Comparison of ENCODE assay signal across 8 cellular contexts in the genomic region with DNA sequence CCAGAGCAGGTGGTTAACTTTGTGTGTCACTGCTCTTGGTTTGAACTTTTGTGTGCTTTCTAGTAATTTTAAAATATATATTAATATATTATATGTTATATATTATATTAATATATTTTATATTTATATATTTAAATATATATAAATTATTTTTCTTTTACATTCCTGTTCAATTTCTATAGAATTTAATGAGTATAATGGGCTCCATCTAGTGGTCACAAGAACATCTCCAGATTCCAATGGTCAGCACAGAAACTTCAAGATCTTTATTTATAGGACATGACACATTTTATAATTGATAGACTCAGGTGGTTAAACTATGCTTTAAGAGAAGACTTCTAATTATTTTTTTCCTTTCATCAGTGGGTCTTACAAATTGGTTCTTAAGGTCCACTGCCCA. TPM values are rescaled to one million over a fixed set of nuclear protein-coding genes. Genes with fewer than 3 reads are reported as not detected.
A peak's percentile ranks its signal among the peaks of the same experiment; 100 is the strongest.
DNase-seq lines count a peak whose midpoint lies in the region; ATAC-seq and TF ChIP-seq lines count a peak whose summit lies in the region.

No MANE protein-coding gene starts in this region.

- intact Hi-C loops in IMR-90 (cut with micrococcal nuclease) = loop anchor here (1.0 kb wide), 2 partner anchors 267 to 316 kb away; no protein-coding TSS in a partner anchor

- no peak overlapping the region for H2AK5ac ChIP-seq in IMR-90 (ENCODE audit: low read depth, low read length)

- H4K8ac ChIP-seq in IMR-90 (ENCODE audit: low read depth in 2 of 2, low read length in 2 of 2) = no peak overlapping the region

- H3K14ac ChIP-seq in IMR-90 (replicated peaks; ENCODE audit: low read depth, low read length) = no peak overlapping the region

- dilution Hi-C loops in IMR-90 (cut with HindIII; ENCODE audit: low sequenced_read_pairs, unreplicated experiment) = no loop called here

- no peak for TF ChIP-seq POLR2A in IMR-90 (IDR thresholded peaks at IDR 0.05; ENCODE audit: low read depth, low read length)

- in situ Hi-C loops in IMR-90 (cut with MboI; ENCODE audit: low sequenced_read_pairs) = loop anchor here (5.0 kb wide), 1 partner anchor 269 kb away; no protein-coding TSS in a partner anchor

- no peak overlapping the region for H3K4me3 Mint-ChIP-seq in WTC11

- no peaks in the 10 kb centered on the region for H3K27me3 Mint-ChIP-seq in WTC11 (ENCODE audit: low read depth)

- no peak overlapping the region for H4K5ac ChIP-seq in IMR-90 (ENCODE audit: low read depth, low read length)

- H3K36me3 ChIP-seq in IMR-90 (ENCODE audit: control insufficient read depth, insufficient read depth, low read length) = no peaks in the 10 kb centered on the region

- no peak overlapping the region for H3K56ac ChIP-seq in IMR-90 (ENCODE audit: extremely low read depth, insufficient read depth, low read length)

- no peaks in the 10 kb centered on the region for H3K79me1 ChIP-seq in IMR-90 (ENCODE audit: low read depth in 1 of 2, low read length in 2 of 2)

- peaks cover 54% of the 10 kb centered on the region for H3K4me1 Mint-ChIP-seq in WTC11

- no peak overlapping the region for H3K4me3 ChIP-seq in IMR-90 (ENCODE audit: insufficient read depth, low read depth, low read length)

- TF ChIP-seq RAD21 in IMR-90 (IDR thresholded peaks at IDR 0.05; ENCODE audit: low read length) = no peak

- no peaks in the 10 kb centered on the region for H3K9me1 ChIP-seq in IMR-90 (ENCODE audit: insufficient read depth, low read length)

- H2BK20ac ChIP-seq in IMR-90 (ENCODE audit: low read depth, low read length) = no peak overlapping the region

- no peak overlapping the region for H3K18ac ChIP-seq in IMR-90 (ENCODE audit: low read depth, low read length)

- H3K9me3 ChIP-seq in IMR-90 (ENCODE audit: control insufficient read depth, insufficient read depth, low read length) = peaks cover 4% of the 10 kb centered on the region; the same call in 1 of the 2 replicates

- H3K27ac Mint-ChIP-seq in WTC11 = no peak overlapping the region

- no peak overlapping the region for H2BK120ac ChIP-seq in IMR-90 (ENCODE audit: low read depth, low read length)

- DNase-seq in AML-193 (lab: John Stamatoyannopoulos, UW) (peak; percentile 62 to 75), IMR-90 (peak; percentile 36), WTC11 (ENCODE audit: low spot score) (no peak), kidney glomerular epithelial cell (lab: John Stamatoyannopoulos, UW) (peak; percentile 52), AG08395 (ENCODE audit: low spot score) (no peak), T-helper 2 cell (no peak)

- H2BK5ac ChIP-seq in IMR-90 (ENCODE audit: low read depth, low read length, poor library complexity, severe bottlenecking) = no peak overlapping the region

- H3K27ac ChIP-seq in IMR-90 (ENCODE audit: insufficient read depth, low read length) = no peak overlapping the region

- POLR2A ChIA-PET in IMR-90 (lab: Charles Lee; ENCODE audit: unreplicated experiment) = no interaction called here
- POLR2A ChIA-PET in WTC11 (lab: Charles Lee) = no interaction called here

- H3K4ac ChIP-seq in IMR-90 (ENCODE audit: low read depth, low read length) = no peak overlapping the region

- no peak overlapping the region for H4K91ac ChIP-seq in IMR-90 (ENCODE audit: insufficient read depth, low read depth, low read length)

- H3K9me3 Mint-ChIP-seq in WTC11 = no peaks in the 10 kb centered on the region

- no TSS peak for BruUV-seq in IMR-90 (replicated peaks; lab: Mats Ljungman, UMichigan)

- H4K20me1 ChIP-seq in IMR-90 (ENCODE audit: insufficient read depth, low read length) = no peaks in the 10 kb centered on the region

- H3K9ac ChIP-seq in IMR-90 (ENCODE audit: low read depth, low read length) = no peak overlapping the region

- peak; percentile 42; the same call in 1 of the 2 replicates for ATAC-seq in IMR-90 (ENCODE audit: low read depth)
- ATAC-seq in WTC11 = no peak
- ATAC-seq in GM21381 (IDR thresholded peaks at IDR 0.05; ENCODE audit: unreplicated experiment) = no peak
- ATAC-seq in HG02610 (IDR thresholded peaks at IDR 0.05; ENCODE audit: unreplicated experiment) = no peak

- TF ChIP-seq CTCF in IMR-90 (conservative IDR thresholded peaks at IDR 0.05; ENCODE audit: low read depth, low read length) (peak; percentile 32; the same call in 1 of the 2 replicates), WTC11 (IDR thresholded peaks at IDR 0.05) (no peak)

- H3K36me3 Mint-ChIP-seq in WTC11 = no peaks in the 10 kb centered on the region

- no peak overlapping the region for H2BK15ac ChIP-seq in IMR-90 (ENCODE audit: low read depth, low read length)

- H3K27me3 ChIP-seq in IMR-90 (ENCODE audit: control insufficient read depth, insufficient read depth, low read length) = no peaks in the 10 kb centered on the region

- no peaks in the 10 kb centered on the region for H3K4me1 ChIP-seq in IMR-90 (ENCODE audit: control insufficient read depth, insufficient read depth, low read length)

- H3K4me2 ChIP-seq in IMR-90 (ENCODE audit: low read depth, low read length) = no peak overlapping the region

- CTCF ChIA-PET in IMR-90 (lab: Yijun Ruan, JAX) = interaction anchor here (0.5 to 1.7 kb wide), 3 partner anchors 87 to 272 kb away, joined by 3 to 5 read pairs (median 5); no protein-coding TSS in a partner anchor
- CTCF ChIA-PET in WTC11 (lab: Charles Lee) = interaction anchor here (1.0 to 5.2 kb wide), 4 partner anchors 24 to 133 kb away, joined by 3 to 55 read pairs (median 4); a partner anchor contains a TSS

- H3K23ac ChIP-seq in IMR-90 (ENCODE audit: low read depth, low read length) = no peak overlapping the region

- no peak overlapping the region for H2AFZ ChIP-seq in IMR-90 (replicated peaks; ENCODE audit: low read length, poor library complexity)

- H2AK9ac ChIP-seq in IMR-90 (replicated peaks; ENCODE audit: low read depth, low read length, poor library complexity) = no peak overlapping the region

TF ChIP-seq in IMR-90, 13 proteins besides CTCF, POLR2A, EP300 and RAD21 (continues in another document):
- TF ChIP-seq MAFK (IDR thresholded peaks at IDR 0.05; ENCODE audit: low read depth, low read length) = no peak
- no peak for TF ChIP-seq CEBPB (IDR thresholded peaks at IDR 0.05; ENCODE audit: low read depth, low read length)
- no peak for TF ChIP-seq MAZ (IDR thresholded peaks at IDR 0.05; ENCODE audit: borderline replicate concordance, low read depth, low read length)
- TF ChIP-seq, protein P1, sequence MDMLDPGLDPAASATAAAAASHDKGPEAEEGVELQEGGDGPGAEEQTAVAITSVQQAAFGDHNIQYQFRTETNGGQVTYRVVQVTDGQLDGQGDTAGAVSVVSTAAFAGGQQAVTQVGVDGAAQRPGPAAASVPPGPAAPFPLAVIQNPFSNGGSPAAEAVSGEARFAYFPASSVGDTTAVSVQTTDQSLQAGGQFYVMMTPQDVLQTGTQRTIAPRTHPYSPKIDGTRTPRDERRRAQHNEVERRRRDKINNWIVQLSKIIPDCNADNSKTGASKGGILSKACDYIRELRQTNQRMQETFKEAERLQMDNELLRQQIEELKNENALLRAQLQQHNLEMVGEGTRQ (IDR thresholded peaks at IDR 0.05; ENCODE audit: low read depth, low read length) = no peak
- TF ChIP-seq CHD1 (IDR thresholded peaks at IDR 0.05; ENCODE audit: low read depth, low read length) = no peak
- no peak for TF ChIP-seq MXI1 (IDR thresholded peaks at IDR 0.05; ENCODE audit: borderline replicate concordance, low read depth, low read length)
- no peak for TF ChIP-seq RFX5 (IDR thresholded peaks at IDR 0.05; ENCODE audit: low read depth, low read length)
- TF ChIP-seq NFE2L2 (IDR thresholded peaks at IDR 0.05; ENCODE audit: low read depth, low read length) = no peak
- TF ChIP-seq BHLHE40 (IDR thresholded peaks at IDR 0.05; ENCODE audit: low read depth, low read length) = no peak
- no peak for TF ChIP-seq RCOR1 (IDR thresholded peaks at IDR 0.05; ENCODE audit: insufficient replicate concordance, low read length)
- TF ChIP-seq FOS (IDR thresholded peaks at IDR 0.05; ENCODE audit: low read depth, low read length) = no peak

TF ChIP-seq in WTC11, 78 proteins besides CTCF, POLR2A, EP300 and RAD21 (continues in another document):
- TF ChIP-seq, protein P2, sequence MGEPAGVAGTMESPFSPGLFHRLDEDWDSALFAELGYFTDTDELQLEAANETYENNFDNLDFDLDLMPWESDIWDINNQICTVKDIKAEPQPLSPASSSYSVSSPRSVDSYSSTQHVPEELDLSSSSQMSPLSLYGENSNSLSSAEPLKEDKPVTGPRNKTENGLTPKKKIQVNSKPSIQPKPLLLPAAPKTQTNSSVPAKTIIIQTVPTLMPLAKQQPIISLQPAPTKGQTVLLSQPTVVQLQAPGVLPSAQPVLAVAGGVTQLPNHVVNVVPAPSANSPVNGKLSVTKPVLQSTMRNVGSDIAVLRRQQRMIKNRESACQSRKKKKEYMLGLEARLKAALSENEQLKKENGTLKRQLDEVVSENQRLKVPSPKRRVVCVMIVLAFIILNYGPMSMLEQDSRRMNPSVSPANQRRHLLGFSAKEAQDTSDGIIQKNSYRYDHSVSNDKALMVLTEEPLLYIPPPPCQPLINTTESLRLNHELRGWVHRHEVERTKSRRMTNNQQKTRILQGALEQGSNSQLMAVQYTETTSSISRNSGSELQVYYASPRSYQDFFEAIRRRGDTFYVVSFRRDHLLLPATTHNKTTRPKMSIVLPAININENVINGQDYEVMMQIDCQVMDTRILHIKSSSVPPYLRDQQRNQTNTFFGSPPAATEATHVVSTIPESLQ (CRISPR knock-in tag; IDR thresholded peaks at IDR 0.05) = no peak
- TF ChIP-seq ZNF263 (CRISPR knock-in tag; IDR thresholded peaks at IDR 0.05; ENCODE audit: low read depth) (no peak), GRHL2 (CRISPR knock-in tag; IDR thresholded peaks at IDR 0.05; ENCODE audit: insufficient replicate concordance, severe bottlenecking) (no peak), HMGA2 (CRISPR knock-in tag; IDR thresholded peaks at IDR 0.05) (peak; percentile 79; the same call in 1 of the 2 replicates)
- TF ChIP-seq, protein P3, sequence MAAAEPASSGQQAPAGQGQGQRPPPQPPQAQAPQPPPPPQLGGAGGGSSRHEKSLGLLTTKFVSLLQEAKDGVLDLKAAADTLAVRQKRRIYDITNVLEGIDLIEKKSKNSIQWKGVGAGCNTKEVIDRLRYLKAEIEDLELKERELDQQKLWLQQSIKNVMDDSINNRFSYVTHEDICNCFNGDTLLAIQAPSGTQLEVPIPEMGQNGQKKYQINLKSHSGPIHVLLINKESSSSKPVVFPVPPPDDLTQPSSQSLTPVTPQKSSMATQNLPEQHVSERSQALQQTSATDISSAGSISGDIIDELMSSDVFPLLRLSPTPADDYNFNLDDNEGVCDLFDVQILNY (CRISPR knock-in tag; IDR thresholded peaks at IDR 0.05) = no peak

RNA-seq across cellular contexts. Expression of a gene that starts 39.1 kb away (rescaled TPM):
- total RNA-seq in IMR-90 (2012; rRNA removed) (not detected in 2 replicates), WTC11 (2021) (15.0 to 19.8 TPM (median 18.7 TPM) in 3 replicates)
- not detected in 2 replicates for polyA plus RNA-seq in IMR-90 (2012; rRNA removed)
- polyA plus RNA-seq in IMR-90 (2012; cell fraction: cytosol; rRNA removed) = not detected in 2 replicates
- 0.03 TPM in 1 of 2 replicates, not detected in the other for polyA plus RNA-seq in IMR-90 (2012; cell fraction: nucleus; rRNA removed; ENCODE audit: low replicate concordance)

Comparison
In these comparisons a context has a peak if more than half of its experiments do, and no peak if none do; other contexts are left out.
1. DNase-seq: peak in AML-193 (2 of 2), IMR-90 (single experiment) and kidney glomerular epithelial cell (single experiment); none in WTC11 (single experiment), AG08395 (single experiment) and T-helper 2 cell (0 of 5).
2. RNA of a gene that starts 39.1 kb away (total RNA-seq): 15.0 to 19.8 TPM in WTC11; not detected in IMR-90; every median in the first group is over 10 times any median in the second.